ENCODE assay signal across 14 cellular contexts in the genomic region with DNA sequence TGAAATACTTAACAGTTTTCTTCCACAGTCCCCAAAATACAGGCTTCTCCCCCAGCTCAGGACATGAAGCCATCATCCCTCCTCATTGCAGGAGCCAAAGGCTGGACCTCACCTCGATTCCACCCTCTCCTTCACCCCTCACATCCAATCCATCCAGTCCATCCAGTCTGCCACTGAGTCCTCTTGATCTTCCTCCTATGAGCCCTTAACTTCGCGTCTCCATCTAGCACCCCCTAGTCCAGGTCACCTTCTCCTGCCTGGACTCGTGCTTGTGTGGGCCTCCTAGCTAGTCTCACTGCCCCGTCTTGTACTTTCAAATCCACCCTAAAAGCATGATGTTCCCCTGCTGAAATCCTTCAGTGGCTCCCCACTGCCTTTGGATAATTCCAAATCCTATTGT. TPM values are rescaled to one million over a fixed set of nuclear protein-coding genes. Genes with fewer than 3 reads are reported as not detected.
A peak's percentile ranks its signal among the peaks of the same experiment; 100 is the strongest.
DNase-seq lines count a peak whose midpoint lies in the region; ATAC-seq and TF ChIP-seq lines count a peak whose summit lies in the region.
"Had no signal": no experiment of that assay in that cellular context is flagged by ENCODE, and none has a peak within 500 bp of the region (broad histone marks: within the 10 kb centered on the region; RNA-seq: fewer than 3 reads in every experiment).

No MANE protein-coding gene starts in this region.

- H3K27ac ChIP-seq in 22Rv1 (peak overlapping the region; percentile 99), RWPE2 (ENCODE audit: poor library complexity, severe bottlenecking) (peak overlapping the region; percentile 95)
- H3K27ac ChIP-seq in BLaER1 treated with 17β-estradiol and CSF1 and Interleukin-3, amounts not matched to agents 10 nM and 100 nM, result peak overlapping the region in 3 of 11 experiments; percentile 7 to 100 (median 15); a peak in 4 of 22 replicates

- peak overlapping the region in 1 of 5 donors; percentile 17 for H3K4me3 Mint-ChIP-seq in immature natural killer cell
- H3K4me3 Mint-ChIP-seq: activated CD8-positive, alpha-beta memory T cell treated with anti-CD3 and anti-CD28 coated beads, Interleukin-2, amount 10 ng/mL, durations not matched to agents 7 days and 5 days had no signal

- H3K27me3 ChIP-seq in BLaER1 treated with 17β-estradiol and CSF1 and Interleukin-3, amounts not matched to agents 10 nM and 100 nM, result no peaks in the 10 kb centered on the region
- no peaks in the 10 kb centered on the region for H3K27me3 ChIP-seq in RWPE2 (ENCODE audit: insufficient read depth, poor library complexity, severe bottlenecking)
- H3K27me3 ChIP-seq: esophagus squamous epithelium had no signal

- ATAC-seq in RWPE2 (ENCODE audit: low read depth) (no peak), HG03095 (IDR thresholded peaks at IDR 0.05; ENCODE audit: unreplicated experiment) (no peak), GM18873 (IDR thresholded peaks at IDR 0.05; ENCODE audit: low FRiP score, unreplicated experiment) (no peak)
- ATAC-seq: activated CD8-positive, alpha-beta memory T cell treated with anti-CD3 and anti-CD28 coated beads, Interleukin-2, amount 10 ng/mL, durations not matched to agents 7 days and 5 days; activated naive CD4-positive, alpha-beta T cell treated with anti-CD3 and anti-CD28 coated beads, Interleukin-2, amount 50 U/mL, for 72 hours; lower lobe of right lung; Right ventricle myocardium inferior had no signal

- no peak for TF ChIP-seq CTCF in 22Rv1 (IDR thresholded peaks at IDR 0.05)
- no peak for TF ChIP-seq CTCF in RWPE2 (IDR thresholded peaks at IDR 0.05; ENCODE audit: poor library complexity, severe bottlenecking)

- DNase-seq in RWPE2 (ENCODE audit: low spot score), result no peak
- DNase-seq in immature natural killer cell, result no peak
- DNase-seq in nucleus accumbens (lab: John Stamatoyannopoulos, UW), result no peak
- DNase-seq: activated CD8-positive, alpha-beta memory T cell treated with anti-CD3 and anti-CD28 coated beads, Interleukin-2, amount 10 ng/mL, durations not matched to agents 7 days and 5 days; esophagus squamous epithelium; lower lobe of right lung; NCI-H1436 treated with DMSO at 0.1 percent for 48 hours; NCI-H226 had no signal

- no peaks in the 10 kb centered on the region for H3K9me3 Mint-ChIP-seq in immature natural killer cell
- H3K9me3 Mint-ChIP-seq: activated naive CD4-positive, alpha-beta T cell treated with anti-CD3 and anti-CD28 coated beads, Interleukin-2, amount 50 U/mL, for 72 hours had no signal

- peak overlapping the region in 6 of 11 experiments; percentile 0 to 100 (median 68); a peak in 6 of 22 replicates for H3K9ac ChIP-seq in BLaER1 treated with 17β-estradiol and CSF1 and Interleukin-3, amounts not matched to agents 10 nM and 100 nM

- H3K9me3 ChIP-seq in BLaER1 treated with 17β-estradiol and CSF1 and Interleukin-3, amounts not matched to agents 10 nM and 100 nM (replicated peaks in 1 of 11), result no peaks in the 10 kb centered on the region
- no peaks in the 10 kb centered on the region for H3K9me3 ChIP-seq in RWPE2 (ENCODE audit: severe bottlenecking)
- H3K9me3 ChIP-seq: esophagus squamous epithelium, lower lobe of right lung had no signal

- H3K36me3 Mint-ChIP-seq in immature natural killer cell, result peaks cover 7 to 16% (median 10%) of the 10 kb centered on the region in 3 donors

- peaks cover 42 to 68% (median 54%) of the 10 kb centered on the region in 11 experiments for H3K36me3 ChIP-seq in BLaER1 treated with 17β-estradiol and CSF1 and Interleukin-3, amounts not matched to agents 10 nM and 100 nM
- H3K36me3 ChIP-seq in RWPE2 (ENCODE audit: low read depth), result peaks cover 76% of the 10 kb centered on the region

- H3K27ac Mint-ChIP-seq in immature natural killer cell, result peak overlapping the region in 5 of 6 donors; percentile 12 to 84 (median 49)

- peaks cover 4 to 11% of the 10 kb centered on the region in 2 donors for H3K4me1 Mint-ChIP-seq in immature natural killer cell

- H3K4me1 ChIP-seq in BLaER1 treated with 17β-estradiol and CSF1 and Interleukin-3, amounts not matched to agents 10 nM and 100 nM, result peaks cover 22 to 50% (median 45%) of the 10 kb centered on the region in 10 experiments
- H3K4me1 ChIP-seq in RWPE2 (ENCODE audit: insufficient read depth, poor library complexity, severe bottlenecking), result peaks cover 37% of the 10 kb centered on the region

- 0 out of 20 replicates have a peak overlapping the region, but pooled peaks of 1 of the 10 experiments have one; percentile 8 for H3K4me3 ChIP-seq in BLaER1 treated with 17β-estradiol and CSF1 and Interleukin-3, amounts not matched to agents 10 nM and 100 nM
- no peak overlapping the region for H3K4me3 ChIP-seq in RWPE2 (ENCODE audit: severe bottlenecking)
- H3K4me3 ChIP-seq: esophagus squamous epithelium, lower lobe of right lung had no signal

- H4K20me1 ChIP-seq in BLaER1 treated with 17β-estradiol and CSF1 and Interleukin-3, amounts not matched to agents 10 nM and 100 nM, result peaks cover 61 to 71% (median 69%) of the 10 kb centered on the region in 11 experiments; a peak in 21 of 22 replicates

- peaks cover 2 to 6% (median 4%) of the 10 kb centered on the region in 3 donors for H3K27me3 Mint-ChIP-seq in immature natural killer cell (ENCODE audit: low read depth in 3 of 3)
- H3K27me3 Mint-ChIP-seq: activated CD8-positive, alpha-beta memory T cell treated with anti-CD3 and anti-CD28 coated beads, Interleukin-2, amount 10 ng/mL, durations not matched to agents 7 days and 5 days had no signal

- peak overlapping the region in 8 of 11 experiments; percentile 1 to 95 (median 88); a peak in 9 of 22 replicates for H3K4me2 ChIP-seq in BLaER1 treated with 17β-estradiol and CSF1 and Interleukin-3, amounts not matched to agents 10 nM and 100 nM

RNA-seq across cellular contexts. Expression of gene TRIB3, which starts 3.3 kb away (rescaled TPM):
- polyA plus RNA-seq in immature natural killer cell, result 10 to 100 TPM; 17.0 to 27.6 (median 25.0) TPM

RNA-seq across cellular contexts. Expression of gene RBCK1, which starts 24.2 kb away (rescaled TPM):
- polyA plus RNA-seq in immature natural killer cell, result 100 to 1,000 TPM; 110 to 131 (median 126) TPM

RNA-seq across cellular contexts. Expression of gene NRSN2, which starts 37.0 kb away (rescaled TPM):
- 1 to 10 TPM; 6.7 to 8.9 (median 7.1) TPM for polyA plus RNA-seq in immature natural killer cell

RNA-seq across cellular contexts. Expression of gene SOX12, which starts 58.5 kb away (rescaled TPM):
- polyA plus RNA-seq in immature natural killer cell, result under 1 TPM; 0.08 to 0.27 (median 0.21) TPM
